Comparison of ENCODE assay signal across 8 cellular contexts in the genomic region with DNA sequence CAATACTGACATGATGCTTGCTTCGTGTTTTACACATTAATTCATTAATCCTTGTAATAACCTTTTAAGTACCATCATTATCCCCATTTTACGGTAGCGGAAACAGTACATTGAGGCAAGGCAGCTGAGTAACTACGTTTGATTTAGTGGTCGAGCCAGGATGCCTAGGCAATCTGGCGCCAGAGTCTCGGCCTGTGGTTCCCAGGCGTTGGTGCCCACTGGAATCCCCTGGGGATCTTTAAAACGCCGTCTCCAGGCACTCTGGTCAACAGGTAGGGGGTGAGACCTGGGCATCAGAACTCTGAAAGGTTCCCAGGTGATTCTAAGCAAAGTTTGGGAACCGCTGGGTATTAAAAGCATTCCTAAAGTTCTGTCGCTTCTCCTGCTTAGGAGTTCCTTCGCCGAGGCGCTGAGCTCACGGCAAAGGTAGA. TPM values are rescaled to one million over a fixed set of nuclear protein-coding genes. Genes with fewer than 3 reads are reported as not detected.
DNase-seq lines count a peak whose midpoint lies in the region; ATAC-seq and TF ChIP-seq lines count a peak whose summit lies in the region.

No MANE protein-coding gene starts in this region.

- no peak for ATAC-seq in activated T-cell treated with anti-CD3 and anti-CD28 coated beads, Interleukin-2, amount 50 U/mL, for 4 hours
- no peak for ATAC-seq in GM18861 (IDR thresholded peaks at IDR 0.05; ENCODE audit: unreplicated experiment)

- H3K27me3 Mint-ChIP-seq in activated T-cell treated with anti-CD3 and anti-CD28 coated beads, Interleukin-2, amount 50 U/mL, for 4 hours (ENCODE audit: low read depth), result no peaks in the 10 kb centered on the region
- H3K27me3 Mint-ChIP-seq in activated CD4-positive, alpha-beta memory T cell treated with anti-CD3 and anti-CD28 coated beads, Interleukin-2, amount 10 ng/mL, durations not matched to agents 7 days and 5 days, result peaks cover 16% of the 10 kb centered on the region

- no peaks in the 10 kb centered on the region for H3K36me3 ChIP-seq in stomach smooth muscle (ENCODE audit: control insufficient read depth in 2 of 2, insufficient read depth in 2 of 2, low read length in 2 of 2)

- no peak for DNase-seq in activated T-cell treated with anti-CD3 and anti-CD28 coated beads, Interleukin-2, amount 50 U/mL, for 4 hours
- no peak for DNase-seq in activated T-cell treated with anti-CD3 and anti-CD28 coated beads, Interleukin-2, amount 50 U/mL, for 1 hour
- DNase-seq in activated CD4-positive, alpha-beta memory T cell treated with anti-CD3 and anti-CD28 coated beads, Interleukin-2, amount 10 ng/mL, durations not matched to agents 7 days and 5 days, result no peak
- no peak for DNase-seq in GM20000 (ENCODE audit: low spot score)
- DNase-seq in germinal center (ENCODE audit: low spot score), result no peak

- POLR2A ChIA-PET in activated CD4-positive, alpha-beta memory T cell treated with anti-CD3 and anti-CD28 coated beads, Interleukin-2, amount 10 ng/mL, durations not matched to agents 7 days and 5 days (lab: Charles Lee), result interaction anchor here (0.7 to 2.4 kb wide), 6 partner anchors 9 to 521 kb away, joined by 3 to 16 read pairs (median 4); partner anchors contain the start of gene MYLIP

- H3K9me3 ChIP-seq in iPS-18c (ENCODE audit: control insufficient read depth, insufficient read depth, low read length) (no peaks in the 10 kb centered on the region), stomach smooth muscle (ENCODE audit: control insufficient read depth in 2 of 2, low read length in 2 of 2) (no peaks in the 10 kb centered on the region)

- H3K4me1 Mint-ChIP-seq in activated T-cell treated with anti-CD3 and anti-CD28 coated beads, Interleukin-2, amount 50 U/mL, for 4 hours (ENCODE audit: low read depth), result peaks cover 46% of the 10 kb centered on the region
- peaks cover 35% of the 10 kb centered on the region for H3K4me1 Mint-ChIP-seq in activated CD4-positive, alpha-beta memory T cell treated with anti-CD3 and anti-CD28 coated beads, Interleukin-2, amount 10 ng/mL, durations not matched to agents 7 days and 5 days

- H3K27ac Mint-ChIP-seq in activated CD4-positive, alpha-beta memory T cell treated with anti-CD3 and anti-CD28 coated beads, Interleukin-2, amount 10 ng/mL, durations not matched to agents 7 days and 5 days, result peak overlapping the region; percentile 61

- H3K4me1 ChIP-seq in stomach smooth muscle (ENCODE audit: control insufficient read depth, insufficient read depth, low read length), result peaks cover 4% of the 10 kb centered on the region

- peak overlapping the region; percentile 73 to 75 for H3K9ac ChIP-seq in stomach smooth muscle (ENCODE audit: low read length in 2 of 2)

- CTCF ChIA-PET in activated CD4-positive, alpha-beta memory T cell treated with anti-CD3 and anti-CD28 coated beads, Interleukin-2, amount 10 ng/mL, durations not matched to agents 7 days and 5 days (lab: Charles Lee), result interaction anchor here (0.7 kb wide), 1 partner anchor 468 kb away, joined by 3 read pairs; no protein-coding TSS in a partner anchor

- no peaks in the 10 kb centered on the region for H3K27me3 ChIP-seq in stomach smooth muscle (ENCODE audit: control insufficient read depth in 1 of 2, insufficient read depth in 2 of 2, low read length in 2 of 2)

- peak overlapping the region; percentile 77 for H3K4me3 Mint-ChIP-seq in activated T-cell treated with anti-CD3 and anti-CD28 coated beads, Interleukin-2, amount 50 U/mL, for 4 hours
- peak overlapping the region; percentile 79 for H3K4me3 Mint-ChIP-seq in activated CD4-positive, alpha-beta memory T cell treated with anti-CD3 and anti-CD28 coated beads, Interleukin-2, amount 10 ng/mL, durations not matched to agents 7 days and 5 days

- no peak for TF ChIP-seq CTCF in GM20000 (IDR thresholded peaks at IDR 0.05; ENCODE audit: extremely low read depth, missing control alignments)

- H3K36me3 Mint-ChIP-seq in activated T-cell treated with anti-CD3 and anti-CD28 coated beads, Interleukin-2, amount 50 U/mL, for 4 hours (ENCODE audit: insufficient read depth), result peaks cover 14% of the 10 kb centered on the region
- peaks cover 16% of the 10 kb centered on the region for H3K36me3 Mint-ChIP-seq in activated CD4-positive, alpha-beta memory T cell treated with anti-CD3 and anti-CD28 coated beads, Interleukin-2, amount 10 ng/mL, durations not matched to agents 7 days and 5 days (ENCODE audit: low read depth)

- H3K27ac ChIP-seq in stomach smooth muscle (ENCODE audit: low read length), result peak overlapping the region; percentile 58

- H3K4me3 ChIP-seq in iPS-18c (ENCODE audit: insufficient read depth, low read depth, low read length), result peak overlapping the region; percentile 78
- H3K4me3 ChIP-seq in stomach smooth muscle (ENCODE audit: low read length in 2 of 2), result peak overlapping the region; percentile 78 to 89

- H3K9me3 Mint-ChIP-seq in activated T-cell treated with anti-CD3 and anti-CD28 coated beads, Interleukin-2, amount 50 U/mL, for 4 hours, result no peaks in the 10 kb centered on the region
- no peaks in the 10 kb centered on the region for H3K9me3 Mint-ChIP-seq in activated CD4-positive, alpha-beta memory T cell treated with anti-CD3 and anti-CD28 coated beads, Interleukin-2, amount 10 ng/mL, durations not matched to agents 7 days and 5 days

RNA-seq across cellular contexts. Expression of gene DTNBP1, which starts 1.0 kb away (rescaled TPM):
- total RNA-seq in activated T-cell treated with anti-CD3 and anti-CD28 coated beads, Interleukin-2, amount 50 U/mL, for 4 hours, result 10 to 100 TPM; 17.2 to 22.0 (median 19.6) TPM
- 10 to 100 TPM; 26.5 to 27.9 TPM for total RNA-seq in activated CD4-positive, alpha-beta memory T cell treated with anti-CD3 and anti-CD28 coated beads, Interleukin-2, amount 10 ng/mL, durations not matched to agents 7 days and 5 days
